Comparison of ENCODE assay signal across 8 cellular contexts in the genomic region with DNA sequence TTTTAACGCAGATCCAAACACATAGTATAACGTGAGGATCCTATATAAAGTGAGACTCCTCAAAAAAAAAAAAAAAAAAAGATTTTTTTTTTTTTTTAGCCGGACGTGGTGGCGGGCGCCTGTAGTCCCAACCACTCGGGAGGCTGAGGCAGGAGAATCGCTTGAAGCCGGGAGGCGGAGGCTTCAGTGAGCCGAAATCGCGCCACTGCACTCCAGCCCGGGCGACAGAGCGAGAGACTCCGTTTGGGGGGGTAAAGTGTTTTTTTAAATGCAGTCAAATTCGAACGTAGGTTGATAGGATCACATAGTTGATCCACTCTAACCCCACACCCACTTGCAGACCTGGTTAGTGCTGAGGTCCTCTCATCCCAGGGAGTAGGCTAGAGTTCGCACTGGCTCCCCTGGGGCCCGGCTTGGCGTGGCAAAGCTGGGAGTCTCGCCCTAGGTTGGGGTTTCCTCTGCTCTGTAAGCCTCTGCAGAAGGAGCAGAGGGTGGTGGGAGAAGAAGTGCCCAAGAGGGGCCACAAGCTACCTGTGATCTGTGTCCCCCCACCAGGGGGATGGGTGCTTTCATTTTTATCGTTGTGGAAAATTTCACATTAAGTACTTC. TPM values are rescaled to one million over a fixed set of nuclear protein-coding genes. Genes with fewer than 3 reads are reported as not detected.
DNase-seq lines count a peak whose midpoint lies in the region; ATAC-seq and TF ChIP-seq lines count a peak whose summit lies in the region.

No MANE protein-coding gene starts in this region.

- H3K4me2 ChIP-seq in DND-41 (ENCODE audit: insufficient read depth, low read length) (peak overlapping the region; percentile 71), OCI-LY1 (ENCODE audit: low read length) (peak overlapping the region; percentile 85)

- H3K36me3 ChIP-seq in DND-41 (ENCODE audit: insufficient read depth, low read length), result no peaks in the 10 kb centered on the region
- H3K36me3 ChIP-seq in OCI-LY1 (ENCODE audit: insufficient read depth, low read length), result no peaks in the 10 kb centered on the region; the same call in 1 of the 2 replicates
- H3K36me3 ChIP-seq in neutrophil, result no peaks in the 10 kb centered on the region

- peak overlapping the region; percentile 70 for H3K27ac ChIP-seq in DND-41 (ENCODE audit: low read length)
- peak overlapping the region; percentile 25 for H3K27ac ChIP-seq in OCI-LY1 (ENCODE audit: low read depth, low read length, poor library complexity, severe bottlenecking)
- no peak overlapping the region for H3K27ac ChIP-seq in neutrophil
- no peak overlapping the region for H3K27ac ChIP-seq in substantia nigra (ENCODE audit: low read depth, low read length, poor library complexity, severe bottlenecking)

- no peaks in the 10 kb centered on the region for H3K9me3 Mint-ChIP-seq in endothelial cell (ENCODE audit: unreplicated experiment)

- peaks cover 5% of the 10 kb centered on the region for H3K36me3 Mint-ChIP-seq in endothelial cell (ENCODE audit: low read depth, unreplicated experiment)

- DNase-seq in DND-41 (peak; percentile 45), endothelial cell (ENCODE audit: low spot score) (no peak), NOMO-1 treated with DMSO at 0.1 percent for 48 hours (lab: John Stamatoyannopoulos, UW; ENCODE audit: unreplicated experiment) (no peak), occipital lobe (lab: John Stamatoyannopoulos, UW) (no peak), posterior vena cava (ENCODE audit: low spot score) (no peak), substantia nigra (lab: John Stamatoyannopoulos, UW) (no peak)

- peaks cover 9% of the 10 kb centered on the region; the same call in 1 of the 2 replicates for H3K79me2 ChIP-seq in DND-41 (ENCODE audit: insufficient read depth, low read length)
- H3K79me2 ChIP-seq in OCI-LY1 (ENCODE audit: insufficient read depth, low read length), result no peaks in the 10 kb centered on the region

- TF ChIP-seq CTCF in DND-41 (IDR thresholded peaks at IDR 0.05; ENCODE audit: borderline replicate concordance, extremely low read depth, low read length, poor library complexity, severe bottlenecking) (no peak), OCI-LY1 (IDR thresholded peaks at IDR 0.05; ENCODE audit: low read length) (no peak), endothelial cell (IDR thresholded peaks at IDR 0.05; ENCODE audit: unreplicated experiment) (no peak), neutrophil (IDR thresholded peaks at IDR 0.05) (no peak)

- H3K9me2 ChIP-seq in OCI-LY1 (ENCODE audit: low read depth, low read length), result no peaks in the 10 kb centered on the region

- peak overlapping the region; percentile 37 for H3K4me3 Mint-ChIP-seq in endothelial cell (ENCODE audit: unreplicated experiment)

- peak overlapping the region; percentile 32 to 77; a peak in 3 of 4 replicates for H3K4me3 ChIP-seq in DND-41 (ENCODE audit: low read depth in 1 of 2, low read length in 2 of 2)
- H3K4me3 ChIP-seq in OCI-LY1 (ENCODE audit: low read depth, low read length, poor library complexity, severe bottlenecking), result peak overlapping the region; percentile 66
- peak overlapping the region; percentile 59 to 64 for H3K4me3 ChIP-seq in neutrophil (ENCODE audit: low read depth in 1 of 2, low read length in 1 of 2)

- peaks cover 6% of the 10 kb centered on the region for H3K27me3 Mint-ChIP-seq in endothelial cell (ENCODE audit: unreplicated experiment)

- peak overlapping the region; percentile 71 for H2AFZ ChIP-seq in DND-41 (ENCODE audit: low read depth, low read length)
- H2AFZ ChIP-seq in OCI-LY1 (ENCODE audit: low read length), result no peak overlapping the region

- no peak overlapping the region for H3K27ac Mint-ChIP-seq in endothelial cell (ENCODE audit: unreplicated experiment)

- intact Hi-C loops in posterior vena cava (cut with DNase I), result no loop called here

- peaks cover 4% of the 10 kb centered on the region for H3K4me1 Mint-ChIP-seq in endothelial cell (ENCODE audit: unreplicated experiment)

- peaks cover 27% of the 10 kb centered on the region for H3K4me1 ChIP-seq in DND-41 (ENCODE audit: insufficient read depth, low read length)
- peaks cover 19% of the 10 kb centered on the region for H3K4me1 ChIP-seq in OCI-LY1 (ENCODE audit: insufficient read depth, low read length, severe bottlenecking)
- peaks cover 5 to 10% of the 10 kb centered on the region in 2 experiments for H3K4me1 ChIP-seq in neutrophil (ENCODE audit: control insufficient read depth in 1 of 2, insufficient read depth in 1 of 2, low read depth in 1 of 2, low read length in 1 of 2)

- H3K27me3 ChIP-seq in DND-41 (ENCODE audit: insufficient read depth, low read length, poor library complexity), result no peaks in the 10 kb centered on the region
- H3K27me3 ChIP-seq in OCI-LY1 (ENCODE audit: insufficient read depth, low read length), result no peaks in the 10 kb centered on the region
- peaks cover 30% of the 10 kb centered on the region for H3K27me3 ChIP-seq in neutrophil

- H3K9me3 ChIP-seq in DND-41 (ENCODE audit: insufficient read depth, low read length, severe bottlenecking), result no peaks in the 10 kb centered on the region
- H3K9me3 ChIP-seq in OCI-LY1 (ENCODE audit: low read length), result no peaks in the 10 kb centered on the region
- H3K9me3 ChIP-seq in neutrophil, result no peaks in the 10 kb centered on the region

- ATAC-seq in DND-41 (ENCODE audit: insufficient read depth, low read depth), result no peak

- peak overlapping the region; percentile 60 for H3K9ac ChIP-seq in DND-41 (ENCODE audit: low read depth, low read length)
- peak overlapping the region; percentile 68 for H3K9ac ChIP-seq in OCI-LY1 (ENCODE audit: low read length)

- 0 out of 2 replicates have a peak, but pooled peaks cover 5% of the 10 kb centered on the region for H3F3A ChIP-seq in OCI-LY1 (ENCODE audit: insufficient read depth, low read length)

- no peaks in the 10 kb centered on the region for H4K20me1 ChIP-seq in DND-41 (ENCODE audit: insufficient read depth, low read length)
- H4K20me1 ChIP-seq in OCI-LY1 (ENCODE audit: insufficient read depth, low read length), result no peaks in the 10 kb centered on the region

RNA-seq across cellular contexts. Expression of a gene that starts 6.5 kb away (rescaled TPM):
- total RNA-seq in endothelial cell (ENCODE audit: unreplicated experiment) (not detected), occipital lobe (not detected), posterior vena cava (not detected)

RNA-seq across cellular contexts. Expression of a gene that starts 6.5 kb away (rescaled TPM):
- 6.0 TPM for total RNA-seq in endothelial cell (ENCODE audit: unreplicated experiment)
- 14.3 TPM for total RNA-seq in occipital lobe
- 10 to 100 TPM in 1 of 2 donors, 1 to 10 TPM in 1; 7.3 to 11.7 TPM for total RNA-seq in posterior vena cava

RNA-seq across cellular contexts. Expression of a gene that starts 14.9 kb away (rescaled TPM):
- total RNA-seq in endothelial cell (ENCODE audit: unreplicated experiment) (1,047 TPM), occipital lobe (1,568 TPM), posterior vena cava (100 to 1,000 TPM; 714 to 768 TPM)

RNA-seq across cellular contexts. Expression of a gene that starts 21.1 kb away (rescaled TPM):
- total RNA-seq in endothelial cell (ENCODE audit: unreplicated experiment) (4.5 TPM), occipital lobe (0.94 TPM), posterior vena cava (1 to 10 TPM in 1 of 2 donors, under 1 TPM in 1; 0.86 to 1.0 TPM)

RNA-seq across cellular contexts. Expression of a gene that starts 38.0 kb away (rescaled TPM):
- 1.2 TPM for total RNA-seq in endothelial cell (ENCODE audit: unreplicated experiment)
- total RNA-seq in occipital lobe, result 21.7 TPM
- 1 to 10 TPM; 2.9 to 3.8 TPM for total RNA-seq in posterior vena cava

Comparison
In these comparisons a context has a peak if more than half of its experiments do, and no peak if none do; other contexts are left out.
1. H3K27ac ChIP-seq: peak in DND-41 (single experiment) and OCI-LY1 (single experiment); none in neutrophil (single experiment) and substantia nigra (single experiment).
2. Peak in every context shown above with its lines, with median percentiles within 50 percentile points of each other: H3K4me3 ChIP-seq.